In the genomic region with DNA sequence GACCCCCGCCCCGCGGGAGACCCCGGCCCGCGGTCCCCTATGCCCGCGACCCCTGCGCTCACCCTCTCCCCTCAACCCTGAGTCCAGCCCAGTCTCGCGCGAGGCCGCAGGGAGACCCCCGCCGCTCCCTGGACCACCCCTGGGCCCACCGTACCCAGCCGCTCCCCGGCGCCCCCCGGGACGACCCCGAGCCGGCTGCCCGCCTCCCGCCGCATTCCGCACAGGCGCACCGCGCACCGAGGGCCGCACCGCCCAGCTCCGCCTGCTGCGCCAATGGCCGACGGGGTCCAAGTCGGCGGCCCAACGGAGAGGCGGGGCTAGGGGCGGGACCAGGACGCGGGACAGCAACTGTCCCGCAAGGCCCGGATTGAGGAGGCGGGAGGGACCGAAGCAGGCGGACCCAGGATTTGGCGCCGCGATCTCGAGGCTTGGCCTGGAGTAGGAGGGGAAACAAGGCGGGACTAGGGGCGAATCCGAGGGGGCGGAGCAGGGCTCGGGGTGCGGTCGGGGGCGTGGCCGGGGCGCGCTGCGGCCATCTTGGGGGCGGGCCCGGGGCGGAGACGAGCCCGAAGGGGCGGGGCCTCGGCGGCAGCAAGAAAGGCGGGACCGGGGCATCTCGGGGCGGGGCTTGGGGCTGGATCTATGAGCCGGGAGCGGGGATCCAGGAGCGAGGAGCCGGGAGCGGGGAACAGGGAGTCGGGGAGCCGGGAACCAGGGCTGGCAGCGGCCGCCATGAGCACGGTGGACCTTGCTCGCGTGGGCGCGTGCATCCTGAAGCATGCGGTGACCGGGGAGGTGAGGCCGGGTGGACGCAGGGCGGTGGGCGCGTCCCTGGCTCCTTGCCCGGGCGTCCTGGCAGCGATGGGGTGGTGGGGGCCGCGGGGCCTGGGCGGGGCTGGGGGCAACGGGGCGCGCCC, we compare ENCODE assay signal across 8 cellular contexts. TPM values are rescaled to one million over a fixed set of nuclear protein-coding genes. Genes with fewer than 3 reads are reported as not detected.
DNase-seq lines count a peak whose midpoint lies in the region; ATAC-seq and TF ChIP-seq lines count a peak whose summit lies in the region.

A gene with protein sequence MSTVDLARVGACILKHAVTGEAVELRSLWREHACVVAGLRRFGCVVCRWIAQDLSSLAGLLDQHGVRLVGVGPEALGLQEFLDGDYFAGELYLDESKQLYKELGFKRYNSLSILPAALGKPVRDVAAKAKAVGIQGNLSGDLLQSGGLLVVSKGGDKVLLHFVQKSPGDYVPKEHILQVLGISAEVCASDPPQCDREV (plus strand): TSS at position 624 of the 917 bp plus-strand sequence. CDS start 109 bp downstream, at position 733.

- peaks cover 6 to 28% of the 10 kb centered on the region in 2 donors for H3K4me1 Mint-ChIP-seq in natural killer cell

- ATAC-seq in natural killer cell: peak; percentile 75 to 90 (median 81)

- DNase-seq in ELR (ENCODE audit: low read depth): peak; percentile 97
- peak; percentile 100 for DNase-seq in H7
- DNase-seq in M059J (ENCODE audit: low read depth): peak; percentile 97
- peak; percentile 85 for DNase-seq in SHP77 treated with DMSO at 0.1 percent for 48 hours (lab: John Stamatoyannopoulos, UW)
- peak; percentile 95 for DNase-seq in activated effector memory CD4-positive, alpha-beta T cell treated with Interleukin-2 at 50 U/mL for 16 hours
- DNase-seq in fibroblast of peridontal ligament (ENCODE audit: extremely low read depth): peak; percentile 98
- DNase-seq in natural killer cell: peak; percentile 98
- peak; percentile 85 to 98 (median 96) for DNase-seq in stimulated activated naive CD4-positive, alpha-beta T cell (lab: John Stamatoyannopoulos, UW)

- no peaks in the 10 kb centered on the region for H3K27me3 Mint-ChIP-seq in natural killer cell (ENCODE audit: low read depth in 2 of 2)

- no peaks in the 10 kb centered on the region for H3K36me3 Mint-ChIP-seq in natural killer cell

- H3K9me3 Mint-ChIP-seq in natural killer cell: no peaks in the 10 kb centered on the region

- intact Hi-C loops in natural killer cell (cut with micrococcal nuclease): loop anchor here (1.0 to 5.0 kb wide), 2 partner anchors 56 to 59 kb away; a partner anchor contains a TSS

- TF ChIP-seq CTCF in natural killer cell (IDR thresholded peaks at IDR 0.05): no peak

- H3K36me3 ChIP-seq in H7 (replicated peaks; ENCODE audit: control insufficient read depth, insufficient read depth, low read length): peaks cover 2% of the 10 kb centered on the region; the same call in 1 of the 2 replicates

- H3K27ac Mint-ChIP-seq in natural killer cell: peak within 1 kb of the TSS; percentile 95

- no peaks in the 10 kb centered on the region; the same call in 1 of the 2 replicates for H3K27me3 ChIP-seq in H7 (ENCODE audit: control insufficient read depth, insufficient read depth, low read length)

- peak within 1 kb of the TSS; percentile 91 for H3K4me3 ChIP-seq in H7 (ENCODE audit: insufficient read depth, low read depth, low read length)

- H3K4me3 Mint-ChIP-seq in natural killer cell: peak within 1 kb of the TSS; percentile 92

RNA-seq across cellular contexts. Expression of the gene that starts here (rescaled TPM):
- 62.9 and 83.5 TPM in 2 replicates for total RNA-seq in H7 (2014; rRNA removed; shearing (Covaris generic))
- total RNA-seq in M059J (2014; rRNA removed; shearing (Covaris generic)): 12.9 and 17.2 TPM in 2 replicates
- total RNA-seq in natural killer cell: 10 to 100 TPM; 11.3 to 15.1 (median 11.6) TPM

Comparison
In these comparisons a context has a peak if more than half of its experiments do, and no peak if none do; other contexts are left out.
1. Peak in every context shown above with its lines: DNase-seq, ATAC-seq and H3K4me3 ChIP-seq.